Comparison of ENCODE assay signal across 9 cellular contexts in genomic region chr14:25006961-25007795, GRCh38. TPM values are rescaled to one million over a fixed set of nuclear protein-coding genes. Genes with fewer than 3 reads are reported as not detected.
DNase-seq lines count a peak whose midpoint lies in the region; ATAC-seq, FAIRE-seq and TF ChIP-seq lines count a peak whose summit lies in the region.
"Had no signal": no experiment of that assay in that cellular context is flagged by ENCODE, and none has a peak within 500 bp of the region (broad histone marks: within the 10 kb centered on the region; RNA-seq: fewer than 3 reads in every experiment).

No MANE protein-coding gene starts in this region.

- no peaks in the 10 kb centered on the region for H3K36me3 Mint-ChIP-seq in astrocyte (ENCODE audit: low read depth, unreplicated experiment)

- intact Hi-C loops in left lung (cut with DNase I): no loop called here

- H3K79me2 ChIP-seq in astrocyte (ENCODE audit: insufficient read depth, low read length): no peaks in the 10 kb centered on the region

- no peak overlapping the region for H3K4me3 ChIP-seq in astrocyte (ENCODE audit: insufficient read depth, low read depth, low read length)
- H3K4me3 ChIP-seq in left lung: no peak overlapping the region

- TF ChIP-seq CTCF in astrocyte (IDR thresholded peaks at IDR 0.05; ENCODE audit: insufficient read depth, low read depth, low read length) (no peak), left lung (IDR thresholded peaks at IDR 0.05) (no peak)

- no peaks in the 10 kb centered on the region for H3K9me3 Mint-ChIP-seq in astrocyte (ENCODE audit: unreplicated experiment)
- H3K9me3 Mint-ChIP-seq: activated T-cell treated with anti-CD3 and anti-CD28 coated beads, Interleukin-2, amount 50 U/mL, for 4 hours had no signal

- H3K27me3 ChIP-seq in astrocyte (ENCODE audit: insufficient read depth, low read length) (no peaks in the 10 kb centered on the region), left lung (no peaks in the 10 kb centered on the region)

- H3K36me3 ChIP-seq in astrocyte (ENCODE audit: insufficient read depth, low read length): no peaks in the 10 kb centered on the region
- no peaks in the 10 kb centered on the region for H3K36me3 ChIP-seq in left lung

- H3K9ac ChIP-seq in astrocyte (ENCODE audit: low read length): peak overlapping the region; percentile 23

- no peaks in the 10 kb centered on the region for H3K9me3 ChIP-seq in astrocyte (ENCODE audit: insufficient read depth, low read depth, low read length)
- H3K9me3 ChIP-seq in left lung: no peaks in the 10 kb centered on the region

- FAIRE-seq in astrocyte (lab: Jason Lieb, UNC): peak; percentile 91
- no peak for FAIRE-seq in GM12891 (lab: Jason Lieb, UNC)

- no peak overlapping the region for H2AFZ ChIP-seq in astrocyte (ENCODE audit: low read depth, low read length)

- no peak for TF ChIP-seq POLR2A in GM12891 (IDR thresholded peaks at IDR 0.05; ENCODE audit: low read depth, low read length)

- ATAC-seq in HG02798 (IDR thresholded peaks at IDR 0.05; ENCODE audit: poor library complexity, unreplicated experiment): peak; percentile 57
- peak; percentile 88 for ATAC-seq in left lung
- no peak for ATAC-seq in GM21390 (IDR thresholded peaks at IDR 0.05; ENCODE audit: unreplicated experiment)
- ATAC-seq in GM21723 (IDR thresholded peaks at IDR 0.05; ENCODE audit: unreplicated experiment): no peak

- H3K4me2 ChIP-seq in astrocyte (ENCODE audit: low read length): peak overlapping the region; percentile 61

- peaks cover 56% of the 10 kb centered on the region for H3K4me1 Mint-ChIP-seq in astrocyte (ENCODE audit: low read depth, unreplicated experiment)

- H3K4me1 ChIP-seq in astrocyte (ENCODE audit: insufficient read depth, low read length) (peaks cover 26% of the 10 kb centered on the region), left lung (peaks cover 0 to 10% of the 10 kb centered on the region in 2 donors)

- no peaks in the 10 kb centered on the region for H3K27me3 Mint-ChIP-seq in astrocyte (ENCODE audit: low read depth, unreplicated experiment)

- H3K27ac ChIP-seq in astrocyte (ENCODE audit: low read depth, low read length): peak overlapping the region; percentile 71
- peak overlapping the region; percentile 29 to 51 for H3K27ac ChIP-seq in left lung

- peak; percentile 21 for DNase-seq in COLO668 (lab: John Stamatoyannopoulos, UW; ENCODE audit: unreplicated experiment)
- DNase-seq in astrocyte (ENCODE audit: low read depth): peak; percentile 99
- DNase-seq in left lung: no peak
- no peak for DNase-seq in GM12891 (ENCODE audit: insufficient read length, low spot score)
- DNase-seq in NCI-H526 treated with DMSO at 0.1 percent for 48 hours (lab: John Stamatoyannopoulos, UW): no peak
- DNase-seq: activated T-cell treated with anti-CD3 and anti-CD28 coated beads, Interleukin-2, amount 50 U/mL, for 4 hours had no signal

- H3K27ac Mint-ChIP-seq in astrocyte (ENCODE audit: unreplicated experiment): peak overlapping the region; percentile 76

- no peak overlapping the region for H3K4me3 Mint-ChIP-seq in astrocyte (ENCODE audit: unreplicated experiment)
- H3K4me3 Mint-ChIP-seq: activated T-cell treated with anti-CD3 and anti-CD28 coated beads, Interleukin-2, amount 50 U/mL, for 4 hours had no signal

- no peaks in the 10 kb centered on the region for H4K20me1 ChIP-seq in astrocyte (ENCODE audit: insufficient read depth, low read length)

TF ChIP-seq in GM12891, 5 proteins besides CTCF, POLR2A, EP300 and RAD21:
- TF ChIP-seq PAX5 (IDR thresholded peaks at IDR 0.05; ENCODE audit: insufficient read depth, low read length, severe bottlenecking) (no peak), POU2F2 (IDR thresholded peaks at IDR 0.05; ENCODE audit: low read depth, low read length) (no peak), SPI1 (IDR thresholded peaks at IDR 0.05; ENCODE audit: low read depth, low read length) (no peak), TAF1 (IDR thresholded peaks at IDR 0.05; ENCODE audit: low read depth, low read length) (no peak), POLR2AphosphoS5 (IDR thresholded peaks at IDR 0.05; ENCODE audit: low read depth, low read length) (no peak)

RNA-seq across cellular contexts. Expression of gene STXBP6, which starts 42.8 kb away (rescaled TPM):
- 27.1 and 27.5 TPM in 2 replicates for total RNA-seq in astrocyte
- 10 to 100 TPM; 17.2 to 19.9 TPM for total RNA-seq in left lung
- not detected for polyA plus RNA-seq in GM12891 (2012; ENCODE audit: low read depth, missing spikeins)

Comparison
In these comparisons a context has a peak if more than half of its experiments do, and no peak if none do; other contexts are left out.
1. DNase-seq: peak in COLO668 (single experiment) and astrocyte (single experiment); none in left lung (0 of 2), GM12891 (single experiment) and NCI-H526 treated with DMSO at 0.1 percent for 48 hours (single experiment).
2. ATAC-seq: peak in HG02798 (single experiment) and left lung (single experiment); none in GM21390 (single experiment) and GM21723 (single experiment).